9 cellular contexts compared by ENCODE assay signal in the genomic region with DNA sequence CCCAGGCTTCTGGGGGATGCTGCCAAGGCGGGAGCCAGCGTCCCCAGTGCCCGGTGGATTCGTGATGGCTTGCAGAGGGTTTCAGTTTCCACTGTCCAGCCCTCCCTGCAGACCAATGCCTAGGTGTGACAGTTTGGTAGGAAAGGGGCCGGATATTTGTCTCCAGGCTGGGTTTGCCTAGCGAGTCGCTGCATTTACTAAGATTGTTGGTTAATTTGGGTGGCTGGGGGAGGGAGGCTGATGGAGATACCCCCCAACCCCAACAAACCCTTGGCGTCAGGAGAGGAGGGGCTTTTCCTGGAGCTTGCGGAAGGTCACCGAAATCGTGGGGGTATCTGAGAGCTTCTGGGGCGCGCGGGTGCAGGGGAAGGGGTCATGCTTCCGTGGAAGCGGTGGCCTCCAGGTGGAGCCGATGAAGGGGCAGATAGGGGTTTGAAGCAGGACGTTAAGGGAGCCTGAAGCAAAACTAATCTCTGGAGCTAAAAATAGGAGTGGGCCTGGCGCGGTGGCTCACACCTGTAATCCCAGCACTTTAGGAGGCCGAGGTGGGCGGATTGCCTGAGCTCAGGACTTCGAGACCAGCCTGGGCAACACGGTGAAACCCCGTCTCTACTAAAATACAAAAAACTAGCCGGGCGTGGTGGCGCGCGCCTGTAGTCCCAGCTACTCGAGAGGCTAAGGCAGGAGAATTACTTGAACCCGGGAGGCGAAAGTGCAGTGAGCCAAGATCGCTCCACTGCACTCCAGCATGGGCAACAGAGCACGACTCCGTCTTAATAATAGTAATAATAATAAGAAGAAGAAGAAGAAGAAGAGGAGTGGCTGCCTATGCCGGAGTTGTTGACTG. TPM values are rescaled to one million over a fixed set of nuclear protein-coding genes. Genes with fewer than 3 reads are reported as not detected.
DNase-seq lines count a peak whose midpoint lies in the region; ATAC-seq and TF ChIP-seq lines count a peak whose summit lies in the region.
"Had no signal": no experiment of that assay in that cellular context is flagged by ENCODE, and none has a peak within 500 bp of the region (broad histone marks: within the 10 kb centered on the region; RNA-seq: fewer than 3 reads in every experiment).

No MANE protein-coding gene starts in this region.

- H3K4me3 Mint-ChIP-seq in Calu3 (ENCODE audit: low read depth, unreplicated experiment), result peak overlapping the region; percentile 95

- no peaks in the 10 kb centered on the region for H3K9me3 ChIP-seq in parathyroid adenoma (ENCODE audit: control insufficient read depth, low read length)

- CTCF ChIA-PET in Calu3 (lab: Charles Lee), result interaction anchor here (1.0 kb wide), 1 partner anchor 17 kb away, joined by 4 read pairs; no protein-coding TSS in a partner anchor
- CTCF ChIA-PET in RWPE1 (lab: Yijun Ruan, JAX), result interaction anchor here (0.6 to 0.7 kb wide), 2 partner anchors 32 to 220 kb away, joined by 3 read pairs; no protein-coding TSS in a partner anchor

- no peaks in the 10 kb centered on the region for H3K79me2 ChIP-seq in parathyroid adenoma

- H3K27ac ChIP-seq in RWPE1 (peak overlapping the region; percentile 94), parathyroid adenoma (peak overlapping the region; percentile 75)

- H3K27ac Mint-ChIP-seq in Calu3 (ENCODE audit: unreplicated experiment), result peak overlapping the region; percentile 86

- BruUV-seq in Calu3 (replicated peaks; lab: Mats Ljungman, UMichigan), result TSS peak; percentile 37

- H3K27me3 Mint-ChIP-seq in Calu3 (ENCODE audit: unreplicated experiment), result no peaks in the 10 kb centered on the region

- H3K36me3 ChIP-seq in parathyroid adenoma (ENCODE audit: control insufficient read depth, insufficient read depth, low read length), result no peaks in the 10 kb centered on the region

- H2AFZ ChIP-seq in parathyroid adenoma, result peak overlapping the region; percentile 99

- TF ChIP-seq CTCF in Calu3 (IDR thresholded peaks at IDR 0.05; ENCODE audit: unreplicated experiment) (no peak), RWPE1 (conservative IDR thresholded peaks at IDR 0.05; ENCODE audit: low read depth) (no peak), fibroblast of mammary gland (conservative IDR thresholded peaks at IDR 0.05; ENCODE audit: control insufficient read depth, insufficient read depth, low read depth, low read length) (no peak), parathyroid adenoma (IDR thresholded peaks at IDR 0.05) (no peak)

- ATAC-seq in HG02610 (IDR thresholded peaks at IDR 0.05; ENCODE audit: unreplicated experiment), result no peak

- H3K4me1 ChIP-seq in parathyroid adenoma, result peaks cover 10% of the 10 kb centered on the region

- H3K36me3 Mint-ChIP-seq in Calu3 (ENCODE audit: insufficient read depth, unreplicated experiment), result peaks cover 43% of the 10 kb centered on the region

- no peaks in the 10 kb centered on the region for H3K9me3 Mint-ChIP-seq in Calu3 (ENCODE audit: low read depth, unreplicated experiment)

- peaks cover 41% of the 10 kb centered on the region for H3K4me1 Mint-ChIP-seq in Calu3 (ENCODE audit: low read depth, unreplicated experiment)

- POLR2A ChIA-PET in RWPE1 (lab: Yijun Ruan, JAX; ENCODE audit: low non-redundant PET), result interaction anchor here (0.7 kb wide), 1 partner anchor 11 kb away, joined by 3 read pairs; no protein-coding TSS in a partner anchor

- peak overlapping the region; percentile 71 for H3K4me2 ChIP-seq in parathyroid adenoma (ENCODE audit: low read length)

- H3K27me3 ChIP-seq in parathyroid adenoma (ENCODE audit: control insufficient read depth, insufficient read depth, low read length), result no peaks in the 10 kb centered on the region

- intact Hi-C loops in Calu3 (cut with micrococcal nuclease; ENCODE audit: unreplicated experiment), result no loop called here

- H3K4me3 ChIP-seq in fibroblast of mammary gland (ENCODE audit: control insufficient read depth, low read depth, low read length) (peak overlapping the region; percentile 76), parathyroid adenoma (ENCODE audit: low read depth, low read length) (peak overlapping the region; percentile 85)

- DNase-seq in Calu3 (peak; percentile 44), RWPE1 (ENCODE audit: low spot score) (no peak), fibroblast of mammary gland (ENCODE audit: low read depth) (no peak), occipital lobe (lab: John Stamatoyannopoulos, UW) (no peak), NCI-H774 (lab: John Stamatoyannopoulos, UW) (no peak), AML-193 (lab: John Stamatoyannopoulos, UW) (no peak)

- peak overlapping the region; percentile 69 for H3K9ac ChIP-seq in parathyroid adenoma

RNA-seq across cellular contexts. Expression of a gene that starts 1.1 kb away (rescaled TPM):
- total RNA-seq in Calu3 (2022) (98.7 and 112 TPM in 2 replicates), occipital lobe (76.4 TPM)

RNA-seq across cellular contexts. Expression of a gene that starts 25.6 kb away (rescaled TPM):
- not detected in 2 replicates for total RNA-seq in Calu3 (2022)
- not detected for total RNA-seq in occipital lobe
- total RNA-seq: dermis microvascular lymphatic vessel endothelial cell had no signal

RNA-seq across cellular contexts. Expression of a gene that starts 36.1 kb away (rescaled TPM):
- 10.9 and 13.5 TPM in 2 replicates for total RNA-seq in Calu3 (2022)
- 1.1 TPM for total RNA-seq in occipital lobe
- total RNA-seq: dermis microvascular lymphatic vessel endothelial cell had no signal
